ENCODE assay signal across 30 cellular contexts in the genomic region with DNA sequence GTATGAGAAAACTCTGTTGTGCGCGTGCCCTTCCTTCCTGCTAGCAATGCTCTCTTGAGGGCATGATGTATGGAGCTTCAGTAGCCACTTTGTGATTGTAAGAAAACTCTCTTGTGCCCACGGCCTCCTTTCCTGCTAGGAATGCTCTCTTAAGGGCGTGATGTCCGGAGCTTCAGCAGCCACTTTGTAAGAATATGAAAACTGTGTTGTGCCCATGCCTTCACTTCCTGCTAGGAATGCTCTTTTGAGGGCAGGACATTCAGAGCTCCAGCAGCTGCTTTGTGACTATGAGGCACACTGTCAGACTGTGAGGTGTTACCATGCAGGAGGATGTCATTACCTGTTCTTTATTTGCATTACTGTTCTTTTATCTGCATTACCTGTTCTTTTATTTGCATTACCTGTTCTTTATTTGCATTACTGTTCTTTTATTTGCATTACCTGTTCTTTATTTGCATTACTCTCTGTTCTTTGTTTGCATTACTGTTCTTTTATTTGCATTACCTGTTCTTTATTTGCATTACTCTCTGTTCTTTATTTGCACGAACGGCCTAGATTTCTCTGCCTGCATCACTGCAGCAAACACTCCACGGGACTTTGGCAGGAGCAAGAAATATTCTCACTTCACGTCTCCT.
"Had no signal": no experiment of that assay in that cellular context is flagged by ENCODE, and none has a peak within 500 bp of the region (broad histone marks: within the 10 kb centered on the region; RNA-seq: fewer than 3 reads in every experiment).

No MANE protein-coding gene starts in this region.

- FAIRE-seq: endometrium, endothelial cell of umbilical vein had no signal

- H3K27ac Mint-ChIP-seq: activated CD4-positive, alpha-beta memory T cell treated with anti-CD3 and anti-CD28 coated beads for 36 hours; activated CD8-positive, alpha-beta memory T cell treated with anti-CD3 and anti-CD28 coated beads, Interleukin-2, amount 10 ng/mL, durations not matched to agents 7 days and 5 days; activated CD8-positive, alpha-beta T cell treated with anti-CD3 and anti-CD28 coated beads, Interleukin-2, amount 10 ng/mL, durations not matched to agents 7 days and 5 days; activated naive CD4-positive, alpha-beta T cell treated with anti-CD3 and anti-CD28 coated beads, Interleukin-2, amount 10 ng/mL, durations not matched to agents 7 days and 5 days; activated naive CD4-positive, alpha-beta T cell treated with anti-CD3 and anti-CD28 coated beads, Interleukin-2, amount 50 U/mL, for 72 hours; activated naive CD8-positive, alpha-beta T cell treated with anti-CD3 and anti-CD28 coated beads, Interleukin-2, amount 10 ng/mL, durations not matched to agents 7 days and 5 days; activated T-helper 1 cell treated with anti-CD3 and anti-CD28 coated beads, Interleukin-12 subunit alpha, Interleukin-12 subunit beta, Interleukin-2, Interleukin-4 antibody, amounts not matched to agents 30 ng/mL and 10 ng/mL and 1 ng/mL, durations not matched to agents 14 hours and 24 hours and 36 hours; activated T-helper 2 cell treated with anti-CD3 and anti-CD28 coated beads, Interferon-gamma antibody, Interleukin-2, Interleukin-4, amounts not matched to agents 10 μg/mL and 5 μg/mL and 100 μg/mL, durations not matched to agents 14 hours and 24 hours and 36 hours; brain had no signal

- DNase-seq: activated CD4-positive, alpha-beta memory T cell treated with anti-CD3 and anti-CD28 coated beads for 36 hours; activated CD4-positive, alpha-beta T cell treated with anti-CD3 and anti-CD28 coated beads for 48 hours; activated CD4-positive, alpha-beta T cell treated with anti-CD3 and anti-CD28 coated beads, Interleukin-2, amount 50 U/mL, for 1 hour; activated CD8-positive, alpha-beta memory T cell treated with anti-CD3 and anti-CD28 coated beads, Interleukin-2, amount 10 ng/mL, durations not matched to agents 7 days and 5 days; activated CD8-positive, alpha-beta memory T cell treated with anti-CD3 and anti-CD28 coated beads, Interleukin-2, amount 50 U/mL, for 4 hours; activated CD8-positive, alpha-beta T cell treated with anti-CD3 and anti-CD28 coated beads, Interleukin-2, amount 10 ng/mL, durations not matched to agents 7 days and 5 days; activated effector memory CD4-positive, alpha-beta T cell treated with anti-CD3 and anti-CD28 coated beads, Interleukin-2, amount 50 U/mL, for 16 hours; activated naive CD4-positive, alpha-beta T cell; activated naive CD4-positive, alpha-beta T cell treated with anti-CD3 and anti-CD28 coated beads, Interleukin-2, amount 10 ng/mL, durations not matched to agents 7 days and 5 days; activated naive CD8-positive, alpha-beta T cell treated with anti-CD3 and anti-CD28 coated beads, Interleukin-2, amount 10 ng/mL, durations not matched to agents 7 days and 5 days; activated T-cell treated with anti-CD3 and anti-CD28 coated beads, Interleukin-2, amount 50 U/mL, for 1 hour; activated T-cell treated with anti-CD3 and anti-CD28 coated beads, Interleukin-2, amount 50 U/mL, for 48 hours; central memory CD4-positive, alpha-beta T cell; cerebellar nuclear complex; colonic mucosa; effector CD8-positive, alpha-beta T cell; esophagus squamous epithelium; foreskin melanocyte; T-helper 2 cell had no signal

- ATAC-seq: activated CD8-positive, alpha-beta memory T cell treated with anti-CD3 and anti-CD28 coated beads, Interleukin-2, amount 10 ng/mL, durations not matched to agents 7 days and 5 days; activated CD8-positive, alpha-beta T cell treated with anti-CD3 and anti-CD28 coated beads, Interleukin-2, amount 10 ng/mL, durations not matched to agents 7 days and 5 days; activated naive CD4-positive, alpha-beta T cell treated with anti-CD3 and anti-CD28 coated beads, Interleukin-2, amount 50 U/mL, for 72 hours; gastroesophageal sphincter had no signal

- H3K27me3 Mint-ChIP-seq: activated CD4-positive, alpha-beta memory T cell treated with anti-CD3 and anti-CD28 coated beads for 36 hours; activated CD8-positive, alpha-beta memory T cell treated with anti-CD3 and anti-CD28 coated beads, Interleukin-2, amount 10 ng/mL, durations not matched to agents 7 days and 5 days had no signal

- H3K9me3 ChIP-seq: colonic mucosa had no signal

- H3K4me3 ChIP-seq: ascending aorta, breast epithelium, cardiac muscle cell, colonic mucosa, esophagus squamous epithelium, gastroesophageal sphincter had no signal

- H3K27ac ChIP-seq: ascending aorta, breast epithelium, cardiac muscle cell, colonic mucosa, epithelial cell of prostate, esophagus squamous epithelium, gastroesophageal sphincter had no signal

- H3K36me3 ChIP-seq: ascending aorta, breast epithelium, cardiac muscle cell, colonic mucosa, esophagus squamous epithelium, gastroesophageal sphincter had no signal

- H3K4me1 ChIP-seq: ascending aorta, breast epithelium, colonic mucosa, esophagus squamous epithelium, gastroesophageal sphincter had no signal

- H3K4me1 Mint-ChIP-seq: activated CD8-positive, alpha-beta memory T cell treated with anti-CD3 and anti-CD28 coated beads, Interleukin-2, amount 10 ng/mL, durations not matched to agents 7 days and 5 days; activated naive CD4-positive, alpha-beta T cell treated with anti-CD3 and anti-CD28 coated beads, Interleukin-2, amount 10 ng/mL, durations not matched to agents 7 days and 5 days; activated naive CD8-positive, alpha-beta T cell treated with anti-CD3 and anti-CD28 coated beads, Interleukin-2, amount 10 ng/mL, durations not matched to agents 7 days and 5 days; brain had no signal

- H3K4me3 Mint-ChIP-seq: activated CD4-positive, alpha-beta memory T cell treated with anti-CD3 and anti-CD28 coated beads for 36 hours; activated CD8-positive, alpha-beta memory T cell treated with anti-CD3 and anti-CD28 coated beads, Interleukin-2, amount 10 ng/mL, durations not matched to agents 7 days and 5 days; activated CD8-positive, alpha-beta T cell treated with anti-CD3 and anti-CD28 coated beads, Interleukin-2, amount 10 ng/mL, durations not matched to agents 7 days and 5 days; activated naive CD4-positive, alpha-beta T cell treated with anti-CD3 and anti-CD28 coated beads, Interleukin-2, amount 10 ng/mL, durations not matched to agents 7 days and 5 days; activated naive CD8-positive, alpha-beta T cell treated with anti-CD3 and anti-CD28 coated beads, Interleukin-2, amount 10 ng/mL, durations not matched to agents 7 days and 5 days; activated T-helper 1 cell treated with anti-CD3 and anti-CD28 coated beads, Interleukin-12 subunit alpha, Interleukin-12 subunit beta, Interleukin-2, Interleukin-4 antibody, amounts not matched to agents 30 ng/mL and 10 ng/mL and 1 ng/mL, durations not matched to agents 14 hours and 24 hours and 36 hours; brain had no signal

- H3K27me3 ChIP-seq: ascending aorta, breast epithelium, cardiac muscle cell, colonic mucosa, esophagus squamous epithelium, gastroesophageal sphincter had no signal

- H3K36me3 Mint-ChIP-seq: activated CD8-positive, alpha-beta memory T cell treated with anti-CD3 and anti-CD28 coated beads, Interleukin-2, amount 10 ng/mL, durations not matched to agents 7 days and 5 days; activated naive CD4-positive, alpha-beta T cell treated with anti-CD3 and anti-CD28 coated beads, Interleukin-2, amount 10 ng/mL, durations not matched to agents 7 days and 5 days; activated naive CD8-positive, alpha-beta T cell treated with anti-CD3 and anti-CD28 coated beads, Interleukin-2, amount 10 ng/mL, durations not matched to agents 7 days and 5 days had no signal
